In genomic region chr5:385321-385720, GRCh38 we compare ENCODE assay signal across 17 cellular contexts.
"Had no signal": no experiment of that assay in that cellular context is flagged by ENCODE, and none has a peak within 500 bp of the region (broad histone marks: within the 10 kb centered on the region; RNA-seq: fewer than 3 reads in every experiment).

No MANE protein-coding gene starts in this region.

- H3K27ac ChIP-seq: coronary artery, epithelial cell of prostate, foreskin keratinocyte, sigmoid colon, skin epidermis, suprapubic skin, thyroid gland had no signal

- H3K27ac Mint-ChIP-seq: effector memory CD8-positive, alpha-beta T cell; naive thymus-derived CD4-positive, alpha-beta T cell; nephron progenitor cell; type B pancreatic cell had no signal

- H3K4me1 ChIP-seq: foreskin keratinocyte, sigmoid colon, suprapubic skin, thyroid gland had no signal

- H3K9me3 ChIP-seq: suprapubic skin, thyroid gland had no signal

- DNase-seq: effector memory CD8-positive, alpha-beta T cell; foreskin keratinocyte; left cardiac atrium; left ventricle myocardium superior; mesenchymal stem cell; naive thymus-derived CD4-positive, alpha-beta T cell; nephron progenitor cell; sigmoid colon; stimulated activated naive CD8-positive, alpha-beta T cell treated with anti-CD3 and anti-CD28 coated beads, Interleukin-15, Interleukin-2, amounts not matched to agents 100 U/mL and 50 U/mL, for 24 hours; thyroid gland had no signal

- H3K4me3 ChIP-seq: coronary artery, hepatocyte, lung, sigmoid colon, skin epidermis, suprapubic skin, thyroid gland had no signal

- H3K4me3 Mint-ChIP-seq: effector memory CD8-positive, alpha-beta T cell; naive thymus-derived CD4-positive, alpha-beta T cell; nephron progenitor cell; type B pancreatic cell had no signal

- ATAC-seq: effector memory CD8-positive, alpha-beta T cell; foreskin keratinocyte; left cardiac atrium; left ventricle myocardium superior; naive thymus-derived CD4-positive, alpha-beta T cell; stimulated activated naive CD8-positive, alpha-beta T cell treated with anti-CD3 and anti-CD28 coated beads, Interleukin-15, Interleukin-2, amounts not matched to agents 100 U/mL and 50 U/mL, for 24 hours had no signal

- H3K27me3 ChIP-seq: hepatocyte, thyroid gland had no signal

- H3K27me3 Mint-ChIP-seq: type B pancreatic cell had no signal

- H3K36me3 ChIP-seq: sigmoid colon, suprapubic skin, thyroid gland had no signal
